Comparison of ENCODE assay signal across 16 cellular contexts in the genomic region with DNA sequence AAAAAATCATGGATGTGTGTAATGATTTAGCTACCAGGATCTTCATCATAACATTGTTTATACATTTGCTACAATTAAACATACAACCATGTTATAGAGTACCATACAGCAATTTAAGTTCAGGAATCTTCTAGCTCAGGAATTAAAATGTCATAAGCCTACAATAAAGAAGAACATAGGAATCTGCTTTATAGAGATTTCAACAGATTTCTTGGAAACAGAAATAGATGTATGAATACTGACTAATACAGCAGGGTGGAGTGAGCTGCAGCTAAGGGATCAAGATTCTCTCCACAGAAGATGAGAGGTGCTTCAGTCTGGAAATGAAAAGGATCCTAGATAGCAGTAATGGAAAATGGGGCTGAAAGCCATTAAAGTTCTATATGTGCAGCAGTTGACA.
DNase-seq lines count a peak whose midpoint lies in the region; ATAC-seq lines count a peak whose summit lies in the region.
"Had no signal": no experiment of that assay in that cellular context is flagged by ENCODE, and none has a peak within 500 bp of the region (broad histone marks: within the 10 kb centered on the region; RNA-seq: fewer than 3 reads in every experiment).

No MANE protein-coding gene starts in this region.

- H3K27me3 ChIP-seq in adipocyte (replicated peaks; ENCODE audit: control insufficient read depth, insufficient read depth, low read length) (no peaks in the 10 kb centered on the region), skeletal muscle satellite cell (ENCODE audit: control insufficient read depth, insufficient read depth, low read length) (no peaks in the 10 kb centered on the region)

- H3K9me3 ChIP-seq in adipocyte (ENCODE audit: control insufficient read depth, low read length) (peaks cover 6% of the 10 kb centered on the region), skeletal muscle satellite cell (replicated peaks; ENCODE audit: low read length) (no peaks in the 10 kb centered on the region)

- peak overlapping the region; percentile 70 for H3K4me3 ChIP-seq in adipocyte (ENCODE audit: low read length)
- H3K4me3 ChIP-seq in skeletal muscle satellite cell (ENCODE audit: low read length), result peak overlapping the region; percentile 54

- ATAC-seq in GM18511 (IDR thresholded peaks at IDR 0.05; ENCODE audit: unreplicated experiment), result no peak
- no peak for ATAC-seq in activated CD4-positive, CD25-positive, alpha-beta regulatory T cell treated with anti-CD3 and anti-CD28 coated beads, Interleukin-2, amount 50 U/mL, for 24 hours

- H3K9ac ChIP-seq in adipocyte (ENCODE audit: low read length) (peak overlapping the region; percentile 77), skeletal muscle satellite cell (ENCODE audit: low read depth, low read length) (peak overlapping the region; percentile 77)
- H3K9ac ChIP-seq: KMS-11 had no signal

- H3K36me3 ChIP-seq in adipocyte (ENCODE audit: control insufficient read depth, insufficient read depth, low read length, severe bottlenecking), result no peaks in the 10 kb centered on the region
- H3K36me3 ChIP-seq in skeletal muscle satellite cell (ENCODE audit: insufficient read depth, low read length), result no peaks in the 10 kb centered on the region

- DNase-seq in HCEC 1CT (peak; percentile 61), adipocyte (ENCODE audit: low read depth) (peak; percentile 50), fibroblast of peridontal ligament (ENCODE audit: extremely low read depth) (peak; percentile 53), GM19238 (ENCODE audit: insufficient read length, low spot score) (no peak)
- DNase-seq: activated CD4-positive, alpha-beta T cell treated with anti-CD3 and anti-CD28 coated beads for 48 hours; activated T-cell treated with anti-CD3 and anti-CD28 coated beads for 4 hours; DMS79; NCI-H1436 treated with DMSO at 0.1 percent for 48 hours; NCI-H446 treated with DMSO at 0.1 percent for 48 hours; occipital lobe; stimulated activated CD4-positive, alpha-beta T cell treated with anti-CD3 and anti-CD28 coated beads, Interleukin-15, amount 100 ng/mL, for 24 hours; substantia nigra had no signal

- peak overlapping the region; percentile 78 for H3K4me2 ChIP-seq in skeletal muscle satellite cell (ENCODE audit: low read length)
- H3K4me2 ChIP-seq: KMS-11 had no signal

- H3K4me1 ChIP-seq in adipocyte (ENCODE audit: control insufficient read depth, insufficient read depth, low read length), result peaks cover 33% of the 10 kb centered on the region
- H3K4me1 ChIP-seq in skeletal muscle satellite cell (ENCODE audit: control insufficient read depth, insufficient read depth, low read length), result peaks cover 33% of the 10 kb centered on the region
